In the genomic region with DNA sequence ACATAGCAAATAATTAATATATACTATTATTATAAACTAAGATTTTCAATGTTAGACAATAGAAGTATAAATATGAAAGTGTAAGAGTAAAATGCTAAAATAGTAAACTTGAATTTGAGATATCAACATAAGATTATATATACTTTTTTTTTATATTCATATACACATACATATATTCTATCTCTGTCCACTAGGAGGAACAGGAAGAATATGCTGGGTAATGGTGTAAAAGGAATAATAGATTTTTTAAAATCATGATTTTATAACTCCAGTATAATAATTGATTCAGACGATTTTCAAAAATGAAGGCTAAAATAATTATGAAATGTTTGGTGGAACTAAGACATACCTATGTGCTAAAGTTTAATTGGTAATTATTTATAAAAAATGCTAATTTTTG, we compare ENCODE assay signal across 2 cellular contexts.
TF ChIP-seq lines count a peak whose summit lies in the region.

No MANE protein-coding gene starts in this region.

TF ChIP-seq in SK-N-SH, 30 proteins besides CTCF, POLR2A, EP300 and RAD21 (continued from another document):
- TF ChIP-seq, protein P1, sequence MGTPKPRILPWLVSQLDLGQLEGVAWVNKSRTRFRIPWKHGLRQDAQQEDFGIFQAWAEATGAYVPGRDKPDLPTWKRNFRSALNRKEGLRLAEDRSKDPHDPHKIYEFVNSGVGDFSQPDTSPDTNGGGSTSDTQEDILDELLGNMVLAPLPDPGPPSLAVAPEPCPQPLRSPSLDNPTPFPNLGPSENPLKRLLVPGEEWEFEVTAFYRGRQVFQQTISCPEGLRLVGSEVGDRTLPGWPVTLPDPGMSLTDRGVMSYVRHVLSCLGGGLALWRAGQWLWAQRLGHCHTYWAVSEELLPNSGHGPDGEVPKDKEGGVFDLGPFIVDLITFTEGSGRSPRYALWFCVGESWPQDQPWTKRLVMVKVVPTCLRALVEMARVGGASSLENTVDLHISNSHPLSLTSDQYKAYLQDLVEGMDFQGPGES (IDR thresholded peaks at IDR 0.05; ENCODE audit: low read depth, low read length), result no peak
- no peak for TF ChIP-seq JUND (IDR thresholded peaks at IDR 0.05)
- TF ChIP-seq, protein P2, sequence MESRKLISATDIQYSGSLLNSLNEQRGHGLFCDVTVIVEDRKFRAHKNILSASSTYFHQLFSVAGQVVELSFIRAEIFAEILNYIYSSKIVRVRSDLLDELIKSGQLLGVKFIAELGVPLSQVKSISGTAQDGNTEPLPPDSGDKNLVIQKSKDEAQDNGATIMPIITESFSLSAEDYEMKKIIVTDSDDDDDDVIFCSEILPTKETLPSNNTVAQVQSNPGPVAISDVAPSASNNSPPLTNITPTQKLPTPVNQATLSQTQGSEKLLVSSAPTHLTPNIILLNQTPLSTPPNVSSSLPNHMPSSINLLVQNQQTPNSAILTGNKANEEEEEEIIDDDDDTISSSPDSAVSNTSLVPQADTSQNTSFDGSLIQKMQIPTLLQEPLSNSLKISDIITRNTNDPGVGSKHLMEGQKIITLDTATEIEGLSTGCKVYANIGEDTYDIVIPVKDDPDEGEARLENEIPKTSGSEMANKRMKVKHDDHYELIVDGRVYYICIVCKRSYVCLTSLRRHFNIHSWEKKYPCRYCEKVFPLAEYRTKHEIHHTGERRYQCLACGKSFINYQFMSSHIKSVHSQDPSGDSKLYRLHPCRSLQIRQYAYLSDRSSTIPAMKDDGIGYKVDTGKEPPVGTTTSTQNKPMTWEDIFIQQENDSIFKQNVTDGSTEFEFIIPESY (IDR thresholded peaks at IDR 0.05; ENCODE audit: borderline replicate concordance, low read depth), result no peak
- TF ChIP-seq POLR2AphosphoS5 (IDR thresholded peaks at IDR 0.05; ENCODE audit: low read depth, low read length), result no peak
- no peak for TF ChIP-seq NRF1 (IDR thresholded peaks at IDR 0.05; ENCODE audit: low read depth, low read length)
- no peak for TF ChIP-seq TCF12 (IDR thresholded peaks at IDR 0.05)

TF ChIP-seq in SK-N-SH treated with all-trans-retinoic acid at 6 μM for 48 hours, 23 proteins besides CTCF, POLR2A, EP300 and RAD21 (continued from another document):
- TF ChIP-seq ZFP3 (CRISPR knock-in tag; IDR thresholded peaks at IDR 0.05), result no peak
- TF ChIP-seq, protein P3, sequence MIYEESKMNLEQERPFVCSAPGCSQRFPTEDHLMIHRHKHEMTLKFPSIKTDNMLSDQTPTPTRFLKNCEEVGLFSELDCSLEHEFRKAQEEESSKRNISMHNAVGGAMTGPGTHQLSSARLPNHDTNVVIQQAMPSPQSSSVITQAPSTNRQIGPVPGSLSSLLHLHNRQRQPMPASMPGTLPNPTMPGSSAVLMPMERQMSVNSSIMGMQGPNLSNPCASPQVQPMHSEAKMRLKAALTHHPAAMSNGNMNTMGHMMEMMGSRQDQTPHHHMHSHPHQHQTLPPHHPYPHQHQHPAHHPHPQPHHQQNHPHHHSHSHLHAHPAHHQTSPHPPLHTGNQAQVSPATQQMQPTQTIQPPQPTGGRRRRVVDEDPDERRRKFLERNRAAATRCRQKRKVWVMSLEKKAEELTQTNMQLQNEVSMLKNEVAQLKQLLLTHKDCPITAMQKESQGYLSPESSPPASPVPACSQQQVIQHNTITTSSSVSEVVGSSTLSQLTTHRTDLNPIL (CRISPR knock-in tag; IDR thresholded peaks at IDR 0.05; ENCODE audit: low read depth), result no peak
- TF ChIP-seq RARB (CRISPR knock-in tag; IDR thresholded peaks at IDR 0.05), result no peak
- no peak for TF ChIP-seq SNAI2 (CRISPR knock-in tag; IDR thresholded peaks at IDR 0.05)
- no peak for TF ChIP-seq ZNF565 (CRISPR knock-in tag; conservative IDR thresholded peaks at IDR 0.05; ENCODE audit: low read depth)
- TF ChIP-seq, protein P4, sequence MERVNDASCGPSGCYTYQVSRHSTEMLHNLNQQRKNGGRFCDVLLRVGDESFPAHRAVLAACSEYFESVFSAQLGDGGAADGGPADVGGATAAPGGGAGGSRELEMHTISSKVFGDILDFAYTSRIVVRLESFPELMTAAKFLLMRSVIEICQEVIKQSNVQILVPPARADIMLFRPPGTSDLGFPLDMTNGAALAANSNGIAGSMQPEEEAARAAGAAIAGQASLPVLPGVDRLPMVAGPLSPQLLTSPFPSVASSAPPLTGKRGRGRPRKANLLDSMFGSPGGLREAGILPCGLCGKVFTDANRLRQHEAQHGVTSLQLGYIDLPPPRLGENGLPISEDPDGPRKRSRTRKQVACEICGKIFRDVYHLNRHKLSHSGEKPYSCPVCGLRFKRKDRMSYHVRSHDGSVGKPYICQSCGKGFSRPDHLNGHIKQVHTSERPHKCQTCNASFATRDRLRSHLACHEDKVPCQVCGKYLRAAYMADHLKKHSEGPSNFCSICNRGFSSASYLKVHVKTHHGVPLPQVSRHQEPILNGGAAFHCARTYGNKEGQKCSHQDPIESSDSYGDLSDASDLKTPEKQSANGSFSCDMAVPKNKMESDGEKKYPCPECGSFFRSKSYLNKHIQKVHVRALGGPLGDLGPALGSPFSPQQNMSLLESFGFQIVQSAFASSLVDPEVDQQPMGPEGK (CRISPR knock-in tag; IDR thresholded peaks at IDR 0.05; ENCODE audit: borderline replicate concordance), result no peak
